1 cellular context compared by ENCODE assay signal in the genomic region with DNA sequence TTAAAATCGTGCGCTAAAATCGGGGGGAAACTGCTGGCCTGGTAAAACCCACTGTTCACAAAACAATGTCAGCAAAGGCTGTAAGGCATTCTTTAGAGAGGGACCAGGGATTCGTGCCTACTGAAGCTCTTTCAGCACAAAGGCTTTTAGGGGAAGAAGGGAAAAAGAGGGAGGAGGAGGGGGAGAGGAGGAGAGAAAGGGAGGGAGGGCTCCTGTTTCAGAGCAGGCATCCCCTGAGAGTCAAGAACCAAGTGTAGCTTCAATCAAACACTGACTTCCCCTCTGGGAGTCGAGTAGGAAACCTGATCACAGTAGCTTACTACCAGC.
TF ChIP-seq lines count a peak whose summit lies in the region.

No MANE protein-coding gene starts in this region.

TF ChIP-seq in HEK293, 187 proteins besides CTCF, POLR2A, EP300 and RAD21 (continued from another document):
- TF ChIP-seq, protein P1, sequence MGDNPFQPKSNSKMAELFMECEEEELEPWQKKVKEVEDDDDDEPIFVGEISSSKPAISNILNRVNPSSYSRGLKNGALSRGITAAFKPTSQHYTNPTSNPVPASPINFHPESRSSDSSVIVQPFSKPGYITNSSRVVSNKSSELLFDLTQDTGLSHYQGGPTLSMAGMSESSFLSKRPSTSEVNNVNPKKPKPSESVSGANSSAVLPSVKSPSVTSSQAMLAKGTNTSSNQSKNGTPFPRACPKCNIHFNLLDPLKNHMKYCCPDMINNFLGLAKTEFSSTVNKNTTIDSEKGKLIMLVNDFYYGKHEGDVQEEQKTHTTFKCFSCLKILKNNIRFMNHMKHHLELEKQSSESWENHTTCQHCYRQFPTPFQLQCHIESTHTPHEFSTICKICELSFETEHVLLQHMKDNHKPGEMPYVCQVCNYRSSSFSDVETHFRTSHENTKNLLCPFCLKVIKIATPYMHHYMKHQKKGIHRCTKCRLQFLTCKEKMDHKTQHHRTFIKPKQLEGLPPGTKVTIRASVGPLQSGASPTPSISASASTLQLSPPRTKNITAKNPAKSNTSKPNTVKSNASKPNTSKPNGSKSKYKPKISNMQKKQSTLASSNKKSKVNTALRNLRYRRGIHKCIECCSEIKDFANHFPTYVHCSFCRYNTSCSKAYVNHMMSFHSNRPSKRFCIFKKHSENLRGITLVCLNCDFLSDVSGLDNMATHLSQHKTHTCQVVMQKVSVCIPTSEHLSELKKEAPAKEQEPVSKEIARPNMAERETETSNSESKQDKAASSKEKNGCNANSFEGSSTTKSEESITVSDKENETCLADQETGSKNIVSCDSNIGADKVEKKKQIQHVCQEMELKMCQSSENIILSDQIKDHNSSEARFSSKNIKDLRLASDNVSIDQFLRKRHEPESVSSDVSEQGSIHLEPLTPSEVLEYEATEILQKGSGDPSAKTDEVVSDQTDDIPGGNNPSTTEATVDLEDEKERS (tag by site-specific recombination; IDR thresholded peaks at IDR 0.05), result no peak
- TF ChIP-seq ZNF366 (tag by site-specific recombination; conservative IDR thresholded peaks at IDR 0.05) (0 out of 2 replicates have a peak, but pooled peaks have one; percentile 11), OSR2 (tag by site-specific recombination; IDR thresholded peaks at IDR 0.05) (peak; percentile 49), GLI2 (tag by site-specific recombination; IDR thresholded peaks at IDR 0.05; ENCODE audit: borderline replicate concordance, low read depth) (no peak), ZNF654 (tag by site-specific recombination; IDR thresholded peaks at IDR 0.05; ENCODE audit: low read depth) (no peak), ZNF239 (tag by site-specific recombination; IDR thresholded peaks at IDR 0.05) (no peak), ZNF501 (tag by site-specific recombination; IDR thresholded peaks at IDR 0.05) (no peak), ZNF175 (tag by site-specific recombination; IDR thresholded peaks at IDR 0.05) (no peak), ZBTB17 (tag by site-specific recombination; IDR thresholded peaks at IDR 0.05) (0 out of 2 replicates have a peak, but pooled peaks have one; percentile 19), WT1 (tag by site-specific recombination; IDR thresholded peaks at IDR 0.05) (peak; percentile 79), ZNF768 (tag by site-specific recombination; IDR thresholded peaks at IDR 0.05) (no peak), ZNF311 (tag by site-specific recombination; IDR thresholded peaks at IDR 0.05; ENCODE audit: borderline replicate concordance) (no peak)
- TF ChIP-seq, protein P2, sequence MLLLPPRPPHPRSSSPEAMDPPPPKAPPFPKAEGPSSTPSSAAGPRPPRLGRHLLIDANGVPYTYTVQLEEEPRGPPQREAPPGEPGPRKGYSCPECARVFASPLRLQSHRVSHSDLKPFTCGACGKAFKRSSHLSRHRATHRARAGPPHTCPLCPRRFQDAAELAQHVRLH (tag by site-specific recombination; IDR thresholded peaks at IDR 0.05), result no peak
- TF ChIP-seq, protein P3, sequence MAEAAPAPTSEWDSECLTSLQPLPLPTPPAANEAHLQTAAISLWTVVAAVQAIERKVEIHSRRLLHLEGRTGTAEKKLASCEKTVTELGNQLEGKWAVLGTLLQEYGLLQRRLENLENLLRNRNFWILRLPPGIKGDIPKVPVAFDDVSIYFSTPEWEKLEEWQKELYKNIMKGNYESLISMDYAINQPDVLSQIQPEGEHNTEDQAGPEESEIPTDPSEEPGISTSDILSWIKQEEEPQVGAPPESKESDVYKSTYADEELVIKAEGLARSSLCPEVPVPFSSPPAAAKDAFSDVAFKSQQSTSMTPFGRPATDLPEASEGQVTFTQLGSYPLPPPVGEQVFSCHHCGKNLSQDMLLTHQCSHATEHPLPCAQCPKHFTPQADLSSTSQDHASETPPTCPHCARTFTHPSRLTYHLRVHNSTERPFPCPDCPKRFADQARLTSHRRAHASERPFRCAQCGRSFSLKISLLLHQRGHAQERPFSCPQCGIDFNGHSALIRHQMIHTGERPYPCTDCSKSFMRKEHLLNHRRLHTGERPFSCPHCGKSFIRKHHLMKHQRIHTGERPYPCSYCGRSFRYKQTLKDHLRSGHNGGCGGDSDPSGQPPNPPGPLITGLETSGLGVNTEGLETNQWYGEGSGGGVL (tag by site-specific recombination; IDR thresholded peaks at IDR 0.05), result peak; percentile 69
- TF ChIP-seq, protein P4, sequence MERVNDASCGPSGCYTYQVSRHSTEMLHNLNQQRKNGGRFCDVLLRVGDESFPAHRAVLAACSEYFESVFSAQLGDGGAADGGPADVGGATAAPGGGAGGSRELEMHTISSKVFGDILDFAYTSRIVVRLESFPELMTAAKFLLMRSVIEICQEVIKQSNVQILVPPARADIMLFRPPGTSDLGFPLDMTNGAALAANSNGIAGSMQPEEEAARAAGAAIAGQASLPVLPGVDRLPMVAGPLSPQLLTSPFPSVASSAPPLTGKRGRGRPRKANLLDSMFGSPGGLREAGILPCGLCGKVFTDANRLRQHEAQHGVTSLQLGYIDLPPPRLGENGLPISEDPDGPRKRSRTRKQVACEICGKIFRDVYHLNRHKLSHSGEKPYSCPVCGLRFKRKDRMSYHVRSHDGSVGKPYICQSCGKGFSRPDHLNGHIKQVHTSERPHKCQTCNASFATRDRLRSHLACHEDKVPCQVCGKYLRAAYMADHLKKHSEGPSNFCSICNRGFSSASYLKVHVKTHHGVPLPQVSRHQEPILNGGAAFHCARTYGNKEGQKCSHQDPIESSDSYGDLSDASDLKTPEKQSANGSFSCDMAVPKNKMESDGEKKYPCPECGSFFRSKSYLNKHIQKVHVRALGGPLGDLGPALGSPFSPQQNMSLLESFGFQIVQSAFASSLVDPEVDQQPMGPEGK (tag by site-specific recombination; IDR thresholded peaks at IDR 0.05), result peak; percentile 30; the same call in 1 of the 2 replicates
